Comparison of ENCODE assay signal across 1 cellular context in genomic region chr5:16465544-16466432, GRCh38.
TF ChIP-seq lines count a peak whose summit lies in the region.

A gene with protein sequence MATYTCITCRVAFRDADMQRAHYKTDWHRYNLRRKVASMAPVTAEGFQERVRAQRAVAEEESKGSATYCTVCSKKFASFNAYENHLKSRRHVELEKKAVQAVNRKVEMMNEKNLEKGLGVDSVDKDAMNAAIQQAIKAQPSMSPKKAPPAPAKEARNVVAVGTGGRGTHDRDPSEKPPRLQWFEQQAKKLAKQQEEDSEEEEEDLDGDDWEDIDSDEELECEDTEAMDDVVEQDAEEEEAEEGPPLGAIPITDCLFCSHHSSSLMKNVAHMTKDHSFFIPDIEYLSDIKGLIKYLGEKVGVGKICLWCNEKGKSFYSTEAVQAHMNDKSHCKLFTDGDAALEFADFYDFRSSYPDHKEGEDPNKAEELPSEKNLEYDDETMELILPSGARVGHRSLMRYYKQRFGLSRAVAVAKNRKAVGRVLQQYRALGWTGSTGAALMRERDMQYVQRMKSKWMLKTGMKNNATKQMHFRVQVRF (minus strand): TSS chr5:16465800. CDS start chr5:16465665, 135 bp downstream.

TF ChIP-seq in HepG2, 621 proteins besides CTCF, POLR2A, EP300 and RAD21 (continued from another document and continues in another):
- TF ChIP-seq, protein P1, sequence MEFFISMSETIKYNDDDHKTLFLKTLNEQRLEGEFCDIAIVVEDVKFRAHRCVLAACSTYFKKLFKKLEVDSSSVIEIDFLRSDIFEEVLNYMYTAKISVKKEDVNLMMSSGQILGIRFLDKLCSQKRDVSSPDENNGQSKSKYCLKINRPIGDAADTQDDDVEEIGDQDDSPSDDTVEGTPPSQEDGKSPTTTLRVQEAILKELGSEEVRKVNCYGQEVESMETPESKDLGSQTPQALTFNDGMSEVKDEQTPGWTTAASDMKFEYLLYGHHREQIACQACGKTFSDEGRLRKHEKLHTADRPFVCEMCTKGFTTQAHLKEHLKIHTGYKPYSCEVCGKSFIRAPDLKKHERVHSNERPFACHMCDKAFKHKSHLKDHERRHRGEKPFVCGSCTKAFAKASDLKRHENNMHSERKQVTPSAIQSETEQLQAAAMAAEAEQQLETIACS (CRISPR knock-in tag; IDR thresholded peaks at IDR 0.05): no peak
- no peak for TF ChIP-seq SNAPC4 (CRISPR knock-in tag; IDR thresholded peaks at IDR 0.05)
- no peak for TF ChIP-seq MYNN (CRISPR knock-in tag; IDR thresholded peaks at IDR 0.05; ENCODE audit: low read depth)
- TF ChIP-seq MED8 (CRISPR knock-in tag; IDR thresholded peaks at IDR 0.05; ENCODE audit: insufficient replicate concordance): peak; percentile 26
- TF ChIP-seq AGO1 (IDR thresholded peaks at IDR 0.05; ENCODE audit: low read depth, low read length, poor library complexity, severe bottlenecking): no peak
- peak; percentile 69 for TF ChIP-seq BRD4 (CRISPR knock-in tag; IDR thresholded peaks at IDR 0.05)
- TF ChIP-seq ZNF367 (CRISPR knock-in tag; IDR thresholded peaks at IDR 0.05; ENCODE audit: borderline replicate concordance): no peak
- TF ChIP-seq, protein P2, sequence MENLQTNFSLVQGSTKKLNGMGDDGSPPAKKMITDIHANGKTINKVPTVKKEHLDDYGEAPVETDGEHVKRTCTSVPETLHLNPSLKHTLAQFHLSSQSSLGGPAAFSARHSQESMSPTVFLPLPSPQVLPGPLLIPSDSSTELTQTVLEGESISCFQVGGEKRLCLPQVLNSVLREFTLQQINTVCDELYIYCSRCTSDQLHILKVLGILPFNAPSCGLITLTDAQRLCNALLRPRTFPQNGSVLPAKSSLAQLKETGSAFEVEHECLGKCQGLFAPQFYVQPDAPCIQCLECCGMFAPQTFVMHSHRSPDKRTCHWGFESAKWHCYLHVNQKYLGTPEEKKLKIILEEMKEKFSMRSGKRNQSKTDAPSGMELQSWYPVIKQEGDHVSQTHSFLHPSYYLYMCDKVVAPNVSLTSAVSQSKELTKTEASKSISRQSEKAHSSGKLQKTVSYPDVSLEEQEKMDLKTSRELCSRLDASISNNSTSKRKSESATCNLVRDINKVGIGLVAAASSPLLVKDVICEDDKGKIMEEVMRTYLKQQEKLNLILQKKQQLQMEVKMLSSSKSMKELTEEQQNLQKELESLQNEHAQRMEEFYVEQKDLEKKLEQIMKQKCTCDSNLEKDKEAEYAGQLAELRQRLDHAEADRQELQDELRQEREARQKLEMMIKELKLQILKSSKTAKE (CRISPR knock-in tag; IDR thresholded peaks at IDR 0.05; ENCODE audit: borderline replicate concordance): no peak
- peak; percentile 97 for TF ChIP-seq ZNF34 (CRISPR knock-in tag; IDR thresholded peaks at IDR 0.05; ENCODE audit: borderline replicate concordance)
- TF ChIP-seq SRSF1 (optimal IDR thresholded peaks at IDR 0.05; ENCODE audit: low read depth, low read length): peak; percentile 93
- TF ChIP-seq, protein P3, sequence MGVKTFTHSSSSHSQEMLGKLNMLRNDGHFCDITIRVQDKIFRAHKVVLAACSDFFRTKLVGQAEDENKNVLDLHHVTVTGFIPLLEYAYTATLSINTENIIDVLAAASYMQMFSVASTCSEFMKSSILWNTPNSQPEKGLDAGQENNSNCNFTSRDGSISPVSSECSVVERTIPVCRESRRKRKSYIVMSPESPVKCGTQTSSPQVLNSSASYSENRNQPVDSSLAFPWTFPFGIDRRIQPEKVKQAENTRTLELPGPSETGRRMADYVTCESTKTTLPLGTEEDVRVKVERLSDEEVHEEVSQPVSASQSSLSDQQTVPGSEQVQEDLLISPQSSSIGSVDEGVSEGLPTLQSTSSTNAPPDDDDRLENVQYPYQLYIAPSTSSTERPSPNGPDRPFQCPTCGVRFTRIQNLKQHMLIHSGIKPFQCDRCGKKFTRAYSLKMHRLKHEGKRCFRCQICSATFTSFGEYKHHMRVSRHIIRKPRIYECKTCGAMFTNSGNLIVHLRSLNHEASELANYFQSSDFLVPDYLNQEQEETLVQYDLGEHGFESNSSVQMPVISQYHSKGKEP (CRISPR knock-in tag; IDR thresholded peaks at IDR 0.05): no peak; the same call in 1 of the 2 replicates
- TF ChIP-seq, protein P4, sequence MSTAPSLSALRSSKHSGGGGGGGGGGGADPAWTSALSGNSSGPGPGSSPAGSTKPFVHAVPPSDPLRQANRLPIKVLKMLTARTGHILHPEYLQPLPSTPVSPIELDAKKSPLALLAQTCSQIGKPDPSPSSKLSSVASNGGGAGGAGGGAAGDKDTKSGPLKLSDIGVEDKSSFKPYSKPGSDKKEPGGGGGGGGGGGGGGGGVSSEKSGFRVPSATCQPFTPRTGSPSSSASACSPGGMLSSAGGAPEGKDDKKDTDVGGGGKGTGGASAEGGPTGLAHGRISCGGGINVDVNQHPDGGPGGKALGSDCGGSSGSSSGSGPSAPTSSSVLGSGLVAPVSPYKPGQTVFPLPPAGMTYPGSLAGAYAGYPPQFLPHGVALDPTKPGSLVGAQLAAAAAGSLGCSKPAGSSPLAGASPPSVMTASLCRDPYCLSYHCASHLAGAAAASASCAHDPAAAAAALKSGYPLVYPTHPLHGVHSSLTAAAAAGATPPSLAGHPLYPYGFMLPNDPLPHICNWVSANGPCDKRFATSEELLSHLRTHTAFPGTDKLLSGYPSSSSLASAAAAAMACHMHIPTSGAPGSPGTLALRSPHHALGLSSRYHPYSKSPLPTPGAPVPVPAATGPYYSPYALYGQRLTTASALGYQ (CRISPR knock-in tag; IDR thresholded peaks at IDR 0.05): peak; percentile 66; the same call in 1 of the 2 replicates
- TF ChIP-seq SP1 (IDR thresholded peaks at IDR 0.05): no peak
- TF ChIP-seq SP1 (CRISPR knock-in tag; IDR thresholded peaks at IDR 0.05): peak; percentile 92
- TF ChIP-seq ZFP36 (IDR thresholded peaks at IDR 0.05; ENCODE audit: borderline replicate concordance, low read depth, low read length, partially characterized antibody): no peak
- TF ChIP-seq ZNF333 (CRISPR knock-in tag; IDR thresholded peaks at IDR 0.05; ENCODE audit: borderline replicate concordance): peak; percentile 80; the same call in 1 of the 2 replicates
- TF ChIP-seq CBX2 (IDR thresholded peaks at IDR 0.05; ENCODE audit: low read depth, low read length): no peak
- TF ChIP-seq CBX2 (CRISPR knock-in tag; IDR thresholded peaks at IDR 0.05; ENCODE audit: low read depth): no peak
- no peak for TF ChIP-seq ZNF138 (CRISPR knock-in tag; IDR thresholded peaks at IDR 0.05; ENCODE audit: low read depth)
- TF ChIP-seq DPF2 (CRISPR knock-in tag; IDR thresholded peaks at IDR 0.05; ENCODE audit: borderline replicate concordance, low read depth): no peak
- peak; percentile 91 for TF ChIP-seq ELF3 (CRISPR knock-in tag; IDR thresholded peaks at IDR 0.05)
- peak; percentile 63 for TF ChIP-seq ISX (CRISPR knock-in tag; conservative IDR thresholded peaks at IDR 0.05)
- TF ChIP-seq HNRNPK (IDR thresholded peaks at IDR 0.05; ENCODE audit: low read depth, low read length, poor library complexity, severe bottlenecking): no peak
- TF ChIP-seq TRIM22 (IDR thresholded peaks at IDR 0.05): no peak
- TF ChIP-seq FOXP1 (IDR thresholded peaks at IDR 0.05): no peak
- TF ChIP-seq FOXP1 (CRISPR knock-in tag; IDR thresholded peaks at IDR 0.05): no peak
- no peak for TF ChIP-seq SMYD3 (CRISPR knock-in tag; IDR thresholded peaks at IDR 0.05)
- peak; percentile 91 for TF ChIP-seq ZNF724P (CRISPR knock-in tag; IDR thresholded peaks at IDR 0.05; ENCODE audit: borderline replicate concordance)
- TF ChIP-seq ZNF790 (CRISPR knock-in tag; IDR thresholded peaks at IDR 0.05; ENCODE audit: borderline replicate concordance): peak; percentile 90; the same call in 1 of the 2 replicates
- TF ChIP-seq CBFB (CRISPR knock-in tag; IDR thresholded peaks at IDR 0.05): 0 out of 2 replicates have a peak, but pooled peaks have one; percentile 36
- peak; percentile 86; the same call in 1 of the 2 replicates for TF ChIP-seq ZNF260 (CRISPR knock-in tag; IDR thresholded peaks at IDR 0.05; ENCODE audit: borderline replicate concordance, low read depth)
- TF ChIP-seq IKZF1 (IDR thresholded peaks at IDR 0.05): no peak
- TF ChIP-seq YY1 (IDR thresholded peaks at IDR 0.05; ENCODE audit: insufficient read depth, insufficient replicate concordance, low read depth, low read length): peak; percentile 43
- no peak for TF ChIP-seq ZNF207 (IDR thresholded peaks at IDR 0.05; ENCODE audit: borderline replicate concordance)
- TF ChIP-seq NONO (IDR thresholded peaks at IDR 0.05): no peak
- TF ChIP-seq NONO (CRISPR knock-in tag; conservative IDR thresholded peaks at IDR 0.05): peak; percentile 83
- TF ChIP-seq RXRA (CRISPR knock-in tag; IDR thresholded peaks at IDR 0.05): no peak; the same call in none of the 2 replicates
- TF ChIP-seq USF2 (IDR thresholded peaks at IDR 0.05; ENCODE audit: low read depth, low read length): no peak
- no peak; the same call in 1 of the 2 replicates for TF ChIP-seq USF2 (CRISPR knock-in tag; IDR thresholded peaks at IDR 0.05; ENCODE audit: borderline replicate concordance)
- peak; percentile 76 for TF ChIP-seq U2AF1 (optimal IDR thresholded peaks at IDR 0.05; ENCODE audit: low read depth, low read length)
- TF ChIP-seq ZNF7 (CRISPR knock-in tag; IDR thresholded peaks at IDR 0.05): no peak
- TF ChIP-seq, protein P5, sequence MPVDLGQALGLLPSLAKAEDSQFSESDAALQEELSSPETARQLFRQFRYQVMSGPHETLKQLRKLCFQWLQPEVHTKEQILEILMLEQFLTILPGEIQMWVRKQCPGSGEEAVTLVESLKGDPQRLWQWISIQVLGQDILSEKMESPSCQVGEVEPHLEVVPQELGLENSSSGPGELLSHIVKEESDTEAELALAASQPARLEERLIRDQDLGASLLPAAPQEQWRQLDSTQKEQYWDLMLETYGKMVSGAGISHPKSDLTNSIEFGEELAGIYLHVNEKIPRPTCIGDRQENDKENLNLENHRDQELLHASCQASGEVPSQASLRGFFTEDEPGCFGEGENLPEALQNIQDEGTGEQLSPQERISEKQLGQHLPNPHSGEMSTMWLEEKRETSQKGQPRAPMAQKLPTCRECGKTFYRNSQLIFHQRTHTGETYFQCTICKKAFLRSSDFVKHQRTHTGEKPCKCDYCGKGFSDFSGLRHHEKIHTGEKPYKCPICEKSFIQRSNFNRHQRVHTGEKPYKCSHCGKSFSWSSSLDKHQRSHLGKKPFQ (CRISPR knock-in tag; IDR thresholded peaks at IDR 0.05; ENCODE audit: insufficient replicate concordance): no peak
